8 cellular contexts compared by ENCODE assay signal in the genomic region with DNA sequence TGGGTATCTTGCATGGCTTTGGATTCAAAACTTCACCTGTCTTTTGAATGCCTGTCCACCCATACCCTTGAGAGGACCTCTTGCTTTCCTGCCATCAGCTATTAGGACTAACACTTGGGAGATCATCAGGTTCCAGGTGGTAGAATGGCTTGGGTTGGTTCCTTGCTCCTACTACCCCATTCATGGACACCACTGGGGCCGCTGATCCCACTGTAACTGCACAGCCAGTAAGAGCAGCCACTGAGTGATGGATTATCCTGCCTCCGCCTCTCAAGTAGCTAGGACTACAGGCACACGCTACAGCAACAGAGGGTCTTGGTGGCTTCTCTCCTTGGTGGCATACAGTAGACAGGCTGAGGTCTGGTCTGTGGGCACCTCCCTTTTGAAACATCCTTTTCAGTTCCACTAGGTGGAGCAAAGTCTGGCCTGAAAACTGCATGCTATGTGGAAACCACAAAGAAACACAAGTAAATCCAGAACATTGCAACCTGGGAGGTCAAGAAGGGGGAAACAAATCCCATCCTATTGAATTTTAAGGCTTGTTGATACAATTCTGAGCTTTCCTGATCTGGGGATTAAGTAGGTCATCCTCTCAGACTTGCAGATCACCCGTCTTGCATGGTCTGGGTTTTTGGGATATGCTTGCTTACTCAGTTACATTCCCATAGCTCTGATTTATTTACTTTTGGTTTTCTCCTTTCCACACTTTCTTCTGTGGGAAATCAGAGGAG. TPM values are rescaled to one million over a fixed set of nuclear protein-coding genes. Genes with fewer than 3 reads are reported as not detected.
DNase-seq lines count a peak whose midpoint lies in the region; ATAC-seq, FAIRE-seq and TF ChIP-seq lines count a peak whose summit lies in the region.

No MANE protein-coding gene starts in this region.

- H3K27ac ChIP-seq in endodermal cell (ENCODE audit: low read depth, low read length), result no peak overlapping the region

- in situ Hi-C loops in GM13976 (cut with MboI; ENCODE audit: low sequenced_read_pairs, unreplicated experiment), result no loop called here

- no peaks in the 10 kb centered on the region for H3K4me1 ChIP-seq in endodermal cell (ENCODE audit: control insufficient read depth, insufficient read depth, low read length)

- H3K36me3 ChIP-seq in endodermal cell (ENCODE audit: control insufficient read depth, insufficient read depth, low read length), result no peaks in the 10 kb centered on the region

- no peak overlapping the region for H3K4me3 Mint-ChIP-seq in endodermal cell

- TF ChIP-seq CTCF in GM13976 (IDR thresholded peaks at IDR 0.05; ENCODE audit: borderline replicate concordance, control extremely low read depth, extremely low read depth, insufficient read depth, missing control alignments), result peak; percentile 48
- TF ChIP-seq CTCF in endodermal cell (conservative IDR thresholded peaks at IDR 0.05), result peak; percentile 78

- H3K9me3 Mint-ChIP-seq in endodermal cell, result no peaks in the 10 kb centered on the region

- H3K9ac ChIP-seq in endodermal cell (ENCODE audit: extremely low read depth, low read length, poor library complexity, severe bottlenecking), result no peak overlapping the region

- no peak overlapping the region for H3K4me3 ChIP-seq in endodermal cell (ENCODE audit: low read length)

- H3K9me3 ChIP-seq in endodermal cell (ENCODE audit: control insufficient read depth, low read length), result no peaks in the 10 kb centered on the region

- no peaks in the 10 kb centered on the region for H3K27me3 ChIP-seq in endodermal cell (ENCODE audit: control insufficient read depth, insufficient read depth, low read length, poor library complexity, severe bottlenecking)

- H3K4me1 Mint-ChIP-seq in endodermal cell, result peaks cover 12% of the 10 kb centered on the region

- 85 to 86% methylated on average over 3 to 4 of the region's 4 CpGs for WGBS in endodermal cell (ENCODE audit: insufficient coverage in 1 of 2, insufficient read length in 1 of 2), 2 experiments

- DNase-seq in AG08396 (ENCODE audit: low spot score), result peak; percentile 42
- peak; percentile 50 for DNase-seq in GM13976 (ENCODE audit: low spot score)
- peak; percentile 51 for DNase-seq in RKO (ENCODE audit: low spot score)
- DNase-seq in endodermal cell, result peak; percentile 71
- peak; percentile 72 for DNase-seq in myocyte (ENCODE audit: low read depth)
- DNase-seq in GM12892 (ENCODE audit: insufficient read length), result no peak

- no peaks in the 10 kb centered on the region for H3K27me3 Mint-ChIP-seq in endodermal cell (ENCODE audit: insufficient read depth)

- no peak for FAIRE-seq in GM12892 (lab: Jason Lieb, UNC)

- peaks cover 7% of the 10 kb centered on the region for H3K36me3 Mint-ChIP-seq in endodermal cell (ENCODE audit: low read depth)

- no peak for ATAC-seq in GM18519 (IDR thresholded peaks at IDR 0.05; ENCODE audit: low FRiP score, unreplicated experiment)
- ATAC-seq in HG03135 (IDR thresholded peaks at IDR 0.05; ENCODE audit: unreplicated experiment), result no peak

- no peak overlapping the region for H3K27ac Mint-ChIP-seq in endodermal cell

- no peak for TF ChIP-seq POLR2A in GM12892 (IDR thresholded peaks at IDR 0.05; ENCODE audit: low read depth, low read length)

RNA-seq across cellular contexts. Expression of a gene that starts 9.4 kb away (rescaled TPM):
- total RNA-seq in endodermal cell (10 to 100 TPM; 23.5 to 25.8 TPM), myocyte (57.2 and 57.7 TPM in 2 replicates)
- polyA plus RNA-seq in endodermal cell (2013, experiment 1 of 2), result 30.2 TPM
- polyA plus RNA-seq in endodermal cell (2013, experiment 2 of 2), result 29.0 TPM
- polyA plus RNA-seq in myocyte (2012), result 67.6 TPM
- 9.7 TPM for polyA plus RNA-seq in GM12892 (2012; ENCODE audit: missing spikeins)

RNA-seq across cellular contexts. Expression of a gene that starts 38.7 kb away (rescaled TPM):
- total RNA-seq in endodermal cell (10 to 100 TPM; 30.5 to 32.9 TPM), myocyte (0.57 and 1.3 TPM in 2 replicates)
- 13.6 TPM for polyA plus RNA-seq in endodermal cell (2013, experiment 1 of 2)
- 13.7 TPM for polyA plus RNA-seq in endodermal cell (2013, experiment 2 of 2)
- 1.1 TPM for polyA plus RNA-seq in myocyte (2012)
- polyA plus RNA-seq in GM12892 (2012; ENCODE audit: missing spikeins), result 14.1 TPM

RNA-seq across cellular contexts. Expression of a gene that starts 38.9 kb away (rescaled TPM):
- total RNA-seq in endodermal cell (10 to 100 TPM; 20.3 to 25.6 TPM), myocyte (6.2 TPM in 2 replicates)
- 31.4 TPM for polyA plus RNA-seq in endodermal cell (2013, experiment 1 of 2)
- polyA plus RNA-seq in endodermal cell (2013, experiment 2 of 2), result 30.8 TPM
- 22.0 TPM for polyA plus RNA-seq in myocyte (2012)
- 14.1 TPM for polyA plus RNA-seq in GM12892 (2012; ENCODE audit: missing spikeins)

Comparison
In these comparisons a context has a peak if more than half of its experiments do, and no peak if none do; other contexts are left out.
1. RNA of a gene that starts 38.7 kb away (total RNA-seq): 30.5 to 32.9 TPM in endodermal cell; 0.57 to 1.3 TPM in myocyte; every median in the first group is over 10 times any median in the second.